Comparison of ENCODE assay signal across 1 cellular context in the genomic region with DNA sequence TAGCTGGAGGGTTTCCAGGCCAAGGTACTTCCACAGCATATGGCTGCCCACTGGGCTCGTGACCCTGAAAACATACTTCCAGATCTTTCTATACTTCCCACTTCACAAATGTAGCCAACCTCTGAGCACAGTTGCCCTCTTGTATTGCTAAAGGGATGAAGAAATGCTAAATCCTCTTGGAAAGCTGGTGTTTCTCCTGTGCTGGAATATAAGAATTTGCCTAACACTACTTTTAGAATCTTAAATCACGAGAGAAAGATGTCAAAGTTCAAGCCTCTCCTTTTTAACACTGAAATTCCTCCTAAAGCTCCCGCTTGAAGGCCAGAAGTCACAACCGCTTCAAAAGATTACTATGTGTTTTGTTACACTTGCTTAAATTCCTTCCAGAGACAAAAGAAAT.
TF ChIP-seq lines count a peak whose summit lies in the region.

No MANE protein-coding gene starts in this region.

TF ChIP-seq in IMR-90, 13 proteins besides CTCF, POLR2A, EP300 and RAD21:
- TF ChIP-seq SMC3 (IDR thresholded peaks at IDR 0.05; ENCODE audit: low read depth, low read length) (no peak), USF2 (IDR thresholded peaks at IDR 0.05; ENCODE audit: low read depth, low read length) (no peak), MAZ (IDR thresholded peaks at IDR 0.05; ENCODE audit: borderline replicate concordance, low read depth, low read length) (no peak), MAFK (IDR thresholded peaks at IDR 0.05; ENCODE audit: low read depth, low read length) (no peak), NFE2L2 (IDR thresholded peaks at IDR 0.05; ENCODE audit: low read depth, low read length) (no peak), FOS (IDR thresholded peaks at IDR 0.05; ENCODE audit: low read depth, low read length) (no peak)
- TF ChIP-seq, protein P1, sequence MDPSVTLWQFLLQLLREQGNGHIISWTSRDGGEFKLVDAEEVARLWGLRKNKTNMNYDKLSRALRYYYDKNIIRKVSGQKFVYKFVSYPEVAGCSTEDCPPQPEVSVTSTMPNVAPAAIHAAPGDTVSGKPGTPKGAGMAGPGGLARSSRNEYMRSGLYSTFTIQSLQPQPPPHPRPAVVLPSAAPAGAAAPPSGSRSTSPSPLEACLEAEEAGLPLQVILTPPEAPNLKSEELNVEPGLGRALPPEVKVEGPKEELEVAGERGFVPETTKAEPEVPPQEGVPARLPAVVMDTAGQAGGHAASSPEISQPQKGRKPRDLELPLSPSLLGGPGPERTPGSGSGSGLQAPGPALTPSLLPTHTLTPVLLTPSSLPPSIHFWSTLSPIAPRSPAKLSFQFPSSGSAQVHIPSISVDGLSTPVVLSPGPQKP (IDR thresholded peaks at IDR 0.05; ENCODE audit: borderline replicate concordance, low read depth, low read length) = no peak
TF ChIP-seq in IMR-90: peak in this region for 0.
